ENCODE assay signal across 15 cellular contexts in genomic region chr10:11578802-11579255, GRCh38. TPM values are rescaled to one million over a fixed set of nuclear protein-coding genes. Genes with fewer than 3 reads are reported as not detected.
DNase-seq lines count a peak whose midpoint lies in the region; ATAC-seq and TF ChIP-seq lines count a peak whose summit lies in the region.
"Had no signal": no experiment of that assay in that cellular context is flagged by ENCODE, and none has a peak within 500 bp of the region (broad histone marks: within the 10 kb centered on the region; RNA-seq: fewer than 3 reads in every experiment).

No MANE protein-coding gene starts in this region.

- no peaks in the 10 kb centered on the region for H3K9me3 Mint-ChIP-seq in memory B cell
- H3K9me3 Mint-ChIP-seq in effector memory CD8-positive, alpha-beta T cell, result no peaks in the 10 kb centered on the region
- H3K9me3 Mint-ChIP-seq: CD4-positive, CD25-positive, alpha-beta regulatory T cell; IgD-negative memory B cell had no signal

- intact Hi-C loops in uterus (cut with DNase I; ENCODE audit: low total_unique reads), result no loop called here

- peak; percentile 53 for ATAC-seq in GM19397 (IDR thresholded peaks at IDR 0.05; ENCODE audit: unreplicated experiment)
- ATAC-seq in HG03432 (IDR thresholded peaks at IDR 0.05; ENCODE audit: unreplicated experiment), result peak; percentile 74
- peak; percentile 67 for ATAC-seq in memory B cell (ENCODE audit: low read depth)
- no peak for ATAC-seq in effector memory CD8-positive, alpha-beta T cell (replicated peaks)
- ATAC-seq: foreskin keratinocyte had no signal

- H3K27ac ChIP-seq in uterus, result no peak overlapping the region
- H3K27ac ChIP-seq: cardiac muscle cell, foreskin keratinocyte had no signal

- TF ChIP-seq POLR2A in uterus (IDR thresholded peaks at IDR 0.05), result no peak

- no peak overlapping the region for H3K27ac Mint-ChIP-seq in memory B cell
- no peak overlapping the region for H3K27ac Mint-ChIP-seq in effector memory CD8-positive, alpha-beta T cell
- H3K27ac Mint-ChIP-seq: CD4-positive, CD25-positive, alpha-beta regulatory T cell had no signal

- H3K36me3 Mint-ChIP-seq in memory B cell, result peaks cover 6% of the 10 kb centered on the region
- no peaks in the 10 kb centered on the region for H3K36me3 Mint-ChIP-seq in effector memory CD8-positive, alpha-beta T cell (ENCODE audit: insufficient read depth)
- H3K36me3 Mint-ChIP-seq: CD4-positive, CD25-positive, alpha-beta regulatory T cell had no signal

- no peaks in the 10 kb centered on the region for H3K9me3 ChIP-seq in uterus

- H3K4me1 ChIP-seq in uterus, result no peaks in the 10 kb centered on the region
- H3K4me1 ChIP-seq: foreskin keratinocyte had no signal

- TF ChIP-seq CTCF in GM10266 (IDR thresholded peaks at IDR 0.05; ENCODE audit: control insufficient read depth, insufficient read depth, low read depth, missing control alignments), result no peak
- TF ChIP-seq CTCF in uterus (IDR thresholded peaks at IDR 0.05), result no peak

- DNase-seq in GM10266 (ENCODE audit: extremely low spot score), result peak; percentile 21
- no peak for DNase-seq in memory B cell (ENCODE audit: low spot score in 2 of 2)
- no peak for DNase-seq in NCI-H128 (lab: John Stamatoyannopoulos, UW; ENCODE audit: unreplicated experiment)
- no peak for DNase-seq in NCI-H187 (lab: John Stamatoyannopoulos, UW)
- DNase-seq in effector memory CD8-positive, alpha-beta T cell, result no peak
- no peak for DNase-seq in uterus
- DNase-seq: CD4-positive, CD25-positive, alpha-beta regulatory T cell; foreskin keratinocyte; midbrain; NCI-H345 had no signal

- no peaks in the 10 kb centered on the region for H3K27me3 Mint-ChIP-seq in memory B cell
- H3K27me3 Mint-ChIP-seq in effector memory CD8-positive, alpha-beta T cell, result peaks cover 16 to 23% of the 10 kb centered on the region in 2 donors
- H3K27me3 Mint-ChIP-seq: IgD-negative memory B cell had no signal

- H3K27me3 ChIP-seq in uterus, result no peaks in the 10 kb centered on the region
- H3K27me3 ChIP-seq: cardiac muscle cell, foreskin keratinocyte had no signal

- no peaks in the 10 kb centered on the region for H3K36me3 ChIP-seq in uterus
- H3K36me3 ChIP-seq: cardiac muscle cell had no signal

- peaks cover 43% of the 10 kb centered on the region for H3K4me1 Mint-ChIP-seq in memory B cell
- H3K4me1 Mint-ChIP-seq in effector memory CD8-positive, alpha-beta T cell (ENCODE audit: low read depth in 2 of 2), result no peaks in the 10 kb centered on the region

- no peak overlapping the region for H3K4me3 ChIP-seq in uterus
- H3K4me3 ChIP-seq: cardiac muscle cell, smooth muscle cell had no signal

- H3K4me3 Mint-ChIP-seq in memory B cell, result no peak overlapping the region
- H3K4me3 Mint-ChIP-seq in effector memory CD8-positive, alpha-beta T cell, result no peak overlapping the region
- H3K4me3 Mint-ChIP-seq: CD4-positive, CD25-positive, alpha-beta regulatory T cell had no signal

RNA-seq across cellular contexts. Expression of gene USP6NL, which starts 32.6 kb away (rescaled TPM):
- 10 to 100 TPM in 3 of 4 donors, 1 to 10 TPM in 1; 3.8 to 21.9 (median 17.0) TPM for total RNA-seq in uterus
